ENCODE assay signal across 9 cellular contexts in the genomic region with DNA sequence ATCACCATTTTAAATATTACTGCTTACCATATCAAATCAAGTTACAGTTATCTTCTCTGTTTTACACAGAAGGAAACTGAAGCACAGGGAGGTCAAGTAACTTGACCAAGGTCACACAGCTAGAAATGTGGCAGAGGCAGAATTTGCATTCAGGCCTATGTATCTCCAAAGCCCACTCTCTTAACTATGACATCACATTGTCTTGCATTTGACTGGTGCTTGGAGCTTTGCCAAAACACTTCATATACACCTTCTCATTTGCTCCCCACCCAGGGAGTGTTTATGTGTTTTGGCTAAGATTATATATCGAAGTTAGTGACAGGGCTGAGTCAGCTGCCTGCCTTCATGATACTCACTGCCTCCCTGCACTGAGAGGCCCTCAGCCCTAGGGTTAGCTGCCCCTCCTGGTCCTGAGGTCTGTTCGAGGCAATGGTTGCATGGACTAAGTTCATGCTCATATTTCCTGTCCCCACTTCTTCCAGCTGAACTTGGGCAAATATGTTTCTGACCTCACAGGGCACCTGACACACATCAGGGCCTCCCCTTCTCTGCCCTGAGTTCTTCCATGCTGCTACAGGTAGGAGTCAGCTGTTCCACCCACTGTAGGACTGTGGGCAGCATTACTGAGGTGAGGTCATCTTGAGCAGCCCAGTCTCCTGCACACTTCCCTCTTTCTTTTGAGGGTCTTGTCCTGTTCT. TPM values are rescaled to one million over a fixed set of nuclear protein-coding genes. Genes with fewer than 3 reads are reported as not detected.
DNase-seq lines count a peak whose midpoint lies in the region; ATAC-seq and TF ChIP-seq lines count a peak whose summit lies in the region.
"Had no signal": no experiment of that assay in that cellular context is flagged by ENCODE, and none has a peak within 500 bp of the region (broad histone marks: within the 10 kb centered on the region; RNA-seq: fewer than 3 reads in every experiment).

No MANE protein-coding gene starts in this region.

- peak overlapping the region; percentile 59 for H3K4me3 Mint-ChIP-seq in CD4-positive, alpha-beta T cell
- H3K4me3 Mint-ChIP-seq in activated T-cell treated with anti-CD3 and anti-CD28 coated beads, Interleukin-2, amount 50 U/mL, for 24 hours = no peak overlapping the region

- no peak for DNase-seq in CD4-positive, alpha-beta T cell
- DNase-seq in HK-2 (ENCODE audit: unreplicated experiment) (peak; percentile 20), kidney glomerular epithelial cell (lab: John Stamatoyannopoulos, UW) (peak; percentile 36), cortex of kidney (lab: John Stamatoyannopoulos, UW) (no peak), NCI-H510A treated with DMSO at 0.1 percent for 48 hours (lab: John Stamatoyannopoulos, UW) (no peak)
- peak; percentile 46 for DNase-seq in activated T-cell treated with anti-CD3 and anti-CD28 coated beads, Interleukin-2, amount 50 U/mL, for 24 hours
- DNase-seq: activated gamma-delta T cell treated with Interleukin-2 at 50 U/mL for 16 hours had no signal

- peak; percentile 30 for ATAC-seq in CD4-positive, alpha-beta T cell (ENCODE audit: poor library complexity)
- ATAC-seq in HG02884 (IDR thresholded peaks at IDR 0.05; ENCODE audit: unreplicated experiment) (no peak), GM21529 (IDR thresholded peaks at IDR 0.05; ENCODE audit: unreplicated experiment) (no peak)

- POLR2A ChIA-PET in CD4-positive, alpha-beta T cell (lab: Charles Lee) = interaction anchor here (0.6 to 7.7 kb wide), 5 partner anchors 9 to 431 kb away, joined by 3 to 57 read pairs (median 4); no protein-coding TSS in a partner anchor

- peak overlapping the region; percentile 58 for H3K27ac Mint-ChIP-seq in CD4-positive, alpha-beta T cell
- peak overlapping the region; percentile 35 for H3K27ac Mint-ChIP-seq in activated T-cell treated with anti-CD3 and anti-CD28 coated beads, Interleukin-2, amount 50 U/mL, for 24 hours

- TF ChIP-seq CTCF in CD4-positive, alpha-beta T cell (IDR thresholded peaks at IDR 0.05) = no peak

- H3K9me3 Mint-ChIP-seq in CD4-positive, alpha-beta T cell = no peaks in the 10 kb centered on the region
- no peaks in the 10 kb centered on the region for H3K9me3 Mint-ChIP-seq in activated T-cell treated with anti-CD3 and anti-CD28 coated beads, Interleukin-2, amount 50 U/mL, for 24 hours

- intact Hi-C loops in CD4-positive, alpha-beta T cell (cut with DNase I, micrococcal nuclease) = no loop called here

- CTCF ChIA-PET in CD4-positive, alpha-beta T cell (lab: Charles Lee) = interaction anchor here (1.3 kb wide), 1 partner anchor 47 kb away, joined by 4 read pairs; no protein-coding TSS in a partner anchor

- H3K4me1 Mint-ChIP-seq in CD4-positive, alpha-beta T cell (ENCODE audit: low read depth) = peaks cover 74% of the 10 kb centered on the region
- H3K4me1 Mint-ChIP-seq in activated T-cell treated with anti-CD3 and anti-CD28 coated beads, Interleukin-2, amount 50 U/mL, for 24 hours (ENCODE audit: low read depth) = peaks cover 62% of the 10 kb centered on the region

- H3K27me3 ChIP-seq in CD4-positive, alpha-beta T cell (ENCODE audit: control insufficient read depth, insufficient read depth, low read length) = no peaks in the 10 kb centered on the region

- H3K36me3 Mint-ChIP-seq in CD4-positive, alpha-beta T cell (ENCODE audit: low read depth) = peaks cover 7% of the 10 kb centered on the region
- peaks cover 3% of the 10 kb centered on the region for H3K36me3 Mint-ChIP-seq in activated T-cell treated with anti-CD3 and anti-CD28 coated beads, Interleukin-2, amount 50 U/mL, for 24 hours (ENCODE audit: low read depth)

- no peak overlapping the region for H3K27ac ChIP-seq in CD4-positive, alpha-beta T cell (ENCODE audit: low read depth, low read length)

- no peaks in the 10 kb centered on the region for H3K9me3 ChIP-seq in CD4-positive, alpha-beta T cell (ENCODE audit: control insufficient read depth, low read length)

- no peaks in the 10 kb centered on the region for H3K27me3 Mint-ChIP-seq in CD4-positive, alpha-beta T cell
- no peaks in the 10 kb centered on the region for H3K27me3 Mint-ChIP-seq in activated T-cell treated with anti-CD3 and anti-CD28 coated beads, Interleukin-2, amount 50 U/mL, for 24 hours

RNA-seq across cellular contexts. Expression of gene GALNT6, which starts 1.8 kb away (rescaled TPM):
- 10 to 100 TPM; 10.2 to 13.7 TPM for total RNA-seq in CD4-positive, alpha-beta T cell

RNA-seq across cellular contexts. Expression of gene SLC4A8, which starts 35.2 kb away (rescaled TPM):
- total RNA-seq in CD4-positive, alpha-beta T cell = 1 to 10 TPM; 1.3 to 1.8 TPM

RNA-seq across cellular contexts. Expression of gene CELA1, which starts 43.0 kb away (rescaled TPM):
- 1 to 10 TPM in 1 of 2 experiments, under 1 TPM in 1; 0.85 to 1.2 TPM for total RNA-seq in CD4-positive, alpha-beta T cell

Comparison
In these comparisons a context has a peak if more than half of its experiments do, and no peak if none do; other contexts are left out.
1. DNase-seq: peak in HK-2 (single experiment), activated T-cell treated with anti-CD3 and anti-CD28 coated beads, Interleukin-2, amount 50 U/mL, for 24 hours (single experiment) and kidney glomerular epithelial cell (single experiment); none in CD4-positive, alpha-beta T cell (0 of 10), cortex of kidney (single experiment) and NCI-H510A treated with DMSO at 0.1 percent for 48 hours (single experiment).